20 cellular contexts compared by ENCODE assay signal in the genomic region with DNA sequence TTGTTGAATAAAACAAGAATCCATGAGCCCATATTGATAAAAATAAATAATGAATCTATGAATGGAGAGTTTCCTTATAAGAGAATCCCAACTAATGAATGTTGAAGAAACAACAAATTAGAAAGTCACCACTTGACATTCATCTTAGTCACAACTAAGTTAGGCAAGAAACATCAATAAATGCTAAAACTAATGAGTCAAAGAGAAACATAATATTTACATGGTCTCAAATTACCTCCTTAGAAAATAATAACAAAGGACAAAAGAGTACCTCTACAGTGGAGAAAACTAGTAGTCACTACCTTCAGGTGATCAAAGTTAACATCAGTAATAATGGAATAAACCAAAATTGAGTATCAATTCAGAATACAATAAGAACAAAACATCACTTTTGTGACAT.
"Had no signal": no experiment of that assay in that cellular context is flagged by ENCODE, and none has a peak within 500 bp of the region (broad histone marks: within the 10 kb centered on the region; RNA-seq: fewer than 3 reads in every experiment).

No MANE protein-coding gene starts in this region.

- H3K4me1 ChIP-seq: prostate gland had no signal

- H3K27ac ChIP-seq: cardiac muscle cell, esophagus squamous epithelium, heart left ventricle, neutrophil, ovary, prostate gland, upper lobe of right lung had no signal

- H3K36me3 ChIP-seq: cardiac muscle cell, esophagus squamous epithelium, heart left ventricle, neutrophil, ovary, prostate gland, upper lobe of right lung had no signal

- H3K4me3 ChIP-seq: cardiac muscle cell, esophagus squamous epithelium, heart left ventricle, ovary, prostate gland, upper lobe of right lung had no signal

- H3K36me3 Mint-ChIP-seq: activated naive CD8-positive, alpha-beta T cell treated with anti-CD3 and anti-CD28 coated beads, Interleukin-2, amount 10 ng/mL, durations not matched to agents 7 days and 5 days; memory B cell; natural killer cell treated with Interleukin-12 subunit alpha and Interleukin-12 subunit beta and Interleukin-15 and Interleukin-18, amount 100 ng/mL, for 72 hours had no signal

- H3K9me3 ChIP-seq: esophagus squamous epithelium, heart left ventricle, neutrophil, ovary, prostate gland, upper lobe of right lung had no signal

- H3K27me3 ChIP-seq: cardiac muscle cell, esophagus squamous epithelium, heart left ventricle, neutrophil, ovary, upper lobe of right lung had no signal

- H3K4me3 Mint-ChIP-seq: activated CD4-positive, alpha-beta memory T cell treated with anti-CD3 and anti-CD28 coated beads, Interleukin-2, amount 10 ng/mL, durations not matched to agents 7 days and 5 days; activated CD4-positive, alpha-beta T cell treated with anti-CD3 and anti-CD28 coated beads, Interleukin-2, amount 10 ng/mL, durations not matched to agents 24 days and 14 days; activated naive CD8-positive, alpha-beta T cell treated with anti-CD3 and anti-CD28 coated beads, Interleukin-2, amount 10 ng/mL, durations not matched to agents 7 days and 5 days; dendritic cell treated with granulocyte-macrophage colony-stimulating factor and Interleukin-4, amounts not matched to agents 40 ng/mL and 50 ng/mL, for 4 days; memory B cell; natural killer cell treated with Interleukin-12 subunit alpha and Interleukin-12 subunit beta and Interleukin-15 and Interleukin-18, amount 100 ng/mL, for 72 hours; T-helper 1 cell treated with Interleukin-12 subunit alpha and Interleukin-12 subunit beta and Interleukin-4 antibody, amounts not matched to agents 30 μg/mL and 1 μg/mL, for 36 hours had no signal

- ATAC-seq: activated CD4-positive, CD25-positive, alpha-beta regulatory T cell treated with anti-CD3 and anti-CD28 coated beads, Interleukin-2, amount 50 U/mL, for 24 hours; heart left ventricle; left cardiac atrium; natural killer cell treated with Interleukin-12 subunit alpha and Interleukin-12 subunit beta and Interleukin-15 and Interleukin-18, amount 100 ng/mL, for 72 hours; right cardiac atrium; stimulated activated naive CD8-positive, alpha-beta T cell treated with anti-CD3 and anti-CD28 coated beads, Interleukin-15, Interleukin-2, amounts not matched to agents 100 U/mL and 50 U/mL, for 24 hours; upper lobe of right lung had no signal

- H3K27me3 Mint-ChIP-seq: activated CD4-positive, alpha-beta memory T cell treated with anti-CD3 and anti-CD28 coated beads, Interleukin-2, amount 10 ng/mL, durations not matched to agents 7 days and 5 days; activated CD4-positive, alpha-beta T cell treated with anti-CD3 and anti-CD28 coated beads, Interleukin-2, amount 10 ng/mL, durations not matched to agents 24 days and 14 days; activated naive CD8-positive, alpha-beta T cell treated with anti-CD3 and anti-CD28 coated beads, Interleukin-2, amount 10 ng/mL, durations not matched to agents 7 days and 5 days; dendritic cell treated with granulocyte-macrophage colony-stimulating factor and Interleukin-4, amounts not matched to agents 40 ng/mL and 50 ng/mL, for 4 days; memory B cell; natural killer cell treated with Interleukin-12 subunit alpha and Interleukin-12 subunit beta and Interleukin-15 and Interleukin-18, amount 100 ng/mL, for 72 hours had no signal

- DNase-seq: activated CD4-positive, alpha-beta memory T cell treated with anti-CD3 and anti-CD28 coated beads, Interleukin-2, amount 10 ng/mL, durations not matched to agents 7 days and 5 days; activated CD4-positive, alpha-beta T cell treated with anti-CD3 and anti-CD28 coated beads, Interleukin-2, amount 10 ng/mL, durations not matched to agents 24 days and 14 days; activated naive CD8-positive, alpha-beta T cell treated with anti-CD3 and anti-CD28 coated beads, Interleukin-2, amount 10 ng/mL, durations not matched to agents 7 days and 5 days; esophagus squamous epithelium; heart left ventricle; left cardiac atrium; ovary; right cardiac atrium; stimulated activated CD4-positive, alpha-beta T cell treated with anti-CD3 and anti-CD28 coated beads, Interleukin-4, amount 100 ng/mL, for 24 hours; stimulated activated naive CD8-positive, alpha-beta T cell treated with anti-CD3 and anti-CD28 coated beads, Interleukin-15, Interleukin-2, amounts not matched to agents 100 U/mL and 50 U/mL, for 24 hours; upper lobe of right lung had no signal

- H3K9me3 Mint-ChIP-seq: activated CD4-positive, alpha-beta memory T cell treated with anti-CD3 and anti-CD28 coated beads, Interleukin-2, amount 10 ng/mL, durations not matched to agents 7 days and 5 days; activated CD4-positive, alpha-beta T cell treated with anti-CD3 and anti-CD28 coated beads, Interleukin-2, amount 10 ng/mL, durations not matched to agents 24 days and 14 days; activated naive CD8-positive, alpha-beta T cell treated with anti-CD3 and anti-CD28 coated beads, Interleukin-2, amount 10 ng/mL, durations not matched to agents 7 days and 5 days; dendritic cell treated with granulocyte-macrophage colony-stimulating factor and Interleukin-4, amounts not matched to agents 40 ng/mL and 50 ng/mL, for 4 days; memory B cell; natural killer cell treated with Interleukin-12 subunit alpha and Interleukin-12 subunit beta and Interleukin-15 and Interleukin-18, amount 100 ng/mL, for 72 hours; T-helper 1 cell treated with Interleukin-12 subunit alpha and Interleukin-12 subunit beta and Interleukin-4 antibody, amounts not matched to agents 30 μg/mL and 1 μg/mL, for 36 hours had no signal

- H3K4me1 Mint-ChIP-seq: activated CD4-positive, alpha-beta memory T cell treated with anti-CD3 and anti-CD28 coated beads, Interleukin-2, amount 10 ng/mL, durations not matched to agents 7 days and 5 days; activated naive CD8-positive, alpha-beta T cell treated with anti-CD3 and anti-CD28 coated beads, Interleukin-2, amount 10 ng/mL, durations not matched to agents 7 days and 5 days had no signal

- H3K27ac Mint-ChIP-seq: activated CD4-positive, alpha-beta memory T cell treated with anti-CD3 and anti-CD28 coated beads, Interleukin-2, amount 10 ng/mL, durations not matched to agents 7 days and 5 days; activated CD4-positive, alpha-beta T cell treated with anti-CD3 and anti-CD28 coated beads, Interleukin-2, amount 10 ng/mL, durations not matched to agents 24 days and 14 days; activated naive CD8-positive, alpha-beta T cell treated with anti-CD3 and anti-CD28 coated beads, Interleukin-2, amount 10 ng/mL, durations not matched to agents 7 days and 5 days; dendritic cell treated with granulocyte-macrophage colony-stimulating factor and Interleukin-4, amounts not matched to agents 40 ng/mL and 50 ng/mL, for 4 days; T-helper 1 cell treated with Interleukin-12 subunit alpha and Interleukin-12 subunit beta and Interleukin-4 antibody, amounts not matched to agents 30 μg/mL and 1 μg/mL, for 36 hours had no signal

- FAIRE-seq: islet of Langerhans had no signal
